Comparison of ENCODE assay signal across 19 cellular contexts in the genomic region with DNA sequence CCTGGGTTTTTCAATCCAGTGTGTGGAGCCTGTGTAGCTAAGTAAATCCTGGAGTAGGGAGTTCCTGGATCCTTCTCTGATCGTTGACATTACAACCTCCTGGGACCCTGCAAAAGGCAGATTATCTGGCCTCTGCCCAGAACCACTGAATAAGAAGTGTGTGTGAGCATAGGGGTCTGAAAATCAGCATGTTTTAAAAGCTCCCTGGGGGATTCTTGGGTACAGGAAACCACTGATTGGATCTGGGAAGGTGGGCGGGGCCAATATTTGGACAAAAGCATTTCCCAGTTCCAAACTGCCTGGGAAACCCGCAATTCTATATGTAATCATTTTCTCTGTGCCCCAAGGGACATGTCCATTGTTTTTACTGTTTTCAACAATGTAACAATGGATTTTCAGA. TPM values are rescaled to one million over a fixed set of nuclear protein-coding genes. Genes with fewer than 3 reads are reported as not detected.
DNase-seq lines count a peak whose midpoint lies in the region; ATAC-seq and TF ChIP-seq lines count a peak whose summit lies in the region.
"Had no signal": no experiment of that assay in that cellular context is flagged by ENCODE, and none has a peak within 500 bp of the region (broad histone marks: within the 10 kb centered on the region; RNA-seq: fewer than 3 reads in every experiment).

No MANE protein-coding gene starts in this region.

- no peaks in the 10 kb centered on the region for H3K36me3 Mint-ChIP-seq in activated naive CD4-positive, alpha-beta T cell treated with anti-CD3 and anti-CD28 coated beads, Interleukin-2, amount 50 U/mL, for 72 hours

- DNase-seq in DMS 273 (lab: John Stamatoyannopoulos, UW; ENCODE audit: unreplicated experiment) (peak; percentile 68), NCI-H1092 treated with DMSO at 0.1 percent for 48 hours (lab: John Stamatoyannopoulos, UW) (peak; percentile 40), cardiac fibroblast (ENCODE audit: low read depth in 2 of 2) (peak; percentile 81 to 82), iPS-NIHi11 (ENCODE audit: low spot score) (peak; percentile 31), UCSD-AML1 (lab: John Stamatoyannopoulos, UW; ENCODE audit: unreplicated experiment) (no peak), globus pallidus (ENCODE audit: low spot score) (no peak), OCI-M1 (lab: John Stamatoyannopoulos, UW) (no peak)
- no peak for DNase-seq in activated naive CD4-positive, alpha-beta T cell treated with anti-CD3 and anti-CD28 coated beads, Interleukin-2, amount 50 U/mL, for 72 hours (ENCODE audit: low spot score in 2 of 2)
- DNase-seq: activated CD4-positive, alpha-beta T cell treated with anti-CD3 and anti-CD28 coated beads for 4 hours; activated naive CD4-positive, alpha-beta T cell treated with anti-CD3 and anti-CD28 coated beads, Interleukin-2, amount 50 U/mL, for 16 hours; AML-193; DND-41; left lung; NCI-H146; NK-92 treated with Interleukin-12 subunit alpha and Interleukin-12 subunit beta, amount 100 ng/mL, for 24 hours; SHP77; T1000 had no signal

- no peak for ATAC-seq in activated naive CD4-positive, alpha-beta T cell treated with anti-CD3 and anti-CD28 coated beads, Interleukin-2, amount 50 U/mL, for 72 hours
- ATAC-seq: esophagus mucosa, left lung had no signal

- no peaks in the 10 kb centered on the region for H3K9me3 Mint-ChIP-seq in activated naive CD4-positive, alpha-beta T cell treated with anti-CD3 and anti-CD28 coated beads, Interleukin-2, amount 50 U/mL, for 72 hours

- H3K4me3 ChIP-seq in cardiac fibroblast (replicated peaks in 1 of 2; ENCODE audit: low read depth in 2 of 2, low read length in 2 of 2) = no peak overlapping the region
- H3K4me3 ChIP-seq: left lung, prostate gland had no signal

- no peak overlapping the region for H3K27ac Mint-ChIP-seq in activated naive CD4-positive, alpha-beta T cell treated with anti-CD3 and anti-CD28 coated beads, Interleukin-2, amount 50 U/mL, for 72 hours

- no peak for TF ChIP-seq CTCF in cardiac fibroblast (IDR thresholded peaks at IDR 0.05; ENCODE audit: low read depth, low read length)

RNA-seq across cellular contexts. Expression of gene BEAN1, which starts 27.2 kb away (rescaled TPM):
- not detected for total RNA-seq in activated naive CD4-positive, alpha-beta T cell treated with anti-CD3 and anti-CD28 coated beads, Interleukin-2, amount 50 U/mL, for 72 hours

RNA-seq across cellular contexts. Expression of gene CDH5, which starts 33.4 kb away (rescaled TPM):
- total RNA-seq in activated naive CD4-positive, alpha-beta T cell treated with anti-CD3 and anti-CD28 coated beads, Interleukin-2, amount 50 U/mL, for 72 hours = not detected

Comparison
In these comparisons a context has a peak if more than half of its experiments do, and no peak if none do; other contexts are left out.
1. DNase-seq: peak in DMS 273 (single experiment), NCI-H1092 treated with DMSO at 0.1 percent for 48 hours (single experiment), cardiac fibroblast (2 of 2) and iPS-NIHi11 (single experiment); none in UCSD-AML1 (single experiment), globus pallidus (single experiment), activated naive CD4-positive, alpha-beta T cell treated with anti-CD3 and anti-CD28 coated beads, Interleukin-2, amount 50 U/mL, for 72 hours (0 of 2) and OCI-M1 (single experiment).